In the genomic region with DNA sequence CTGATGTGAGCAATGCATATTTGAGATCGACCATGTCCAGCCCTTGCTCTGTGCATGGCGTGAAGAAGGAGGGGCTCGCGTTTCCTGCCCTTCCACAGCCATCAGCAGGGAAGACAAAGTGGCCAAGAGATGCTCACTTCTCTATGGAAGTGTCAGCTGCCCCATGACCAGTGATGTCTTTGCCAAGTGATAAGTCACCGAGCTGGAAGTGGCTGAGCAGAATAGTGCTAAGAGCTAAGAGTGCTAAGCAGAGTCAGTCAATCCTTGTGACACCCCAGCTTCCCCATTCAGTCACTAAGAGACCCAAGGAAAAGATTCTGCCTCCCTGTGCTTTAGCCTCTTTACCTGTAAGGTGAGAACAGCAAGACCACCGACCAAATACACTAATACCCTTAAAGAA, we compare ENCODE assay signal across 23 cellular contexts.
"Had no signal": no experiment of that assay in that cellular context is flagged by ENCODE, and none has a peak within 500 bp of the region (broad histone marks: within the 10 kb centered on the region; RNA-seq: fewer than 3 reads in every experiment).

No MANE protein-coding gene starts in this region.

- ATAC-seq: esophagus mucosa; foreskin keratinocyte; gastroesophageal sphincter; mucosa of descending colon; naive thymus-derived CD4-positive, alpha-beta T cell; stimulated activated naive CD8-positive, alpha-beta T cell treated with anti-CD3 and anti-CD28 coated beads, Interleukin-15, amount 100 ng/mL, for 72 hours had no signal

- H3K4me3 ChIP-seq: colonic mucosa, gastroesophageal sphincter, mucosa of descending colon, neural progenitor cell, thyroid gland had no signal

- H3K9ac ChIP-seq: neural progenitor cell, parathyroid adenoma had no signal

- H3K4me1 ChIP-seq: colonic mucosa, foreskin keratinocyte, parathyroid adenoma, thyroid gland had no signal

- H3K27ac ChIP-seq: colonic mucosa, epithelial cell of prostate, foreskin keratinocyte, gastroesophageal sphincter, neural progenitor cell, parathyroid adenoma, thyroid gland had no signal

- H3K36me3 ChIP-seq: colonic mucosa, gastroesophageal sphincter, neural progenitor cell, thyroid gland had no signal

- H3K79me2 ChIP-seq: parathyroid adenoma had no signal

- H3K27me3 ChIP-seq: colonic mucosa, gastroesophageal sphincter, neural progenitor cell, thyroid gland had no signal

- H2AFZ ChIP-seq: neural progenitor cell, parathyroid adenoma had no signal

- H3K9me3 ChIP-seq: colonic mucosa, gastroesophageal sphincter, mucosa of descending colon, thyroid gland had no signal

- DNase-seq: colonic mucosa; effector CD8-positive, alpha-beta T cell; endodermal cell; foreskin keratinocyte; hypothalamus; immature natural killer cell; islet precursor cell; kidney glomerular epithelial cell; mesenchymal stem cell; mucosa of descending colon; naive thymus-derived CD4-positive, alpha-beta T cell; small intestine; stimulated activated CD4-positive, alpha-beta T cell treated with anti-CD3 and anti-CD28 coated beads, Interleukin-1b, Interleukin-23, amount 100 ng/mL, for 48 hours; stimulated activated CD4-positive, alpha-beta T cell treated with anti-CD3 and anti-CD28 coated beads, Interleukin-4, amount 100 ng/mL, for 1 hour; stimulated activated CD8-positive, alpha-beta memory T cell treated with anti-CD3 and anti-CD28 coated beads, Interleukin-4, amount 100 ng/mL, for 48 hours; stimulated activated naive CD4-positive, alpha-beta T cell; stimulated activated naive CD8-positive, alpha-beta T cell treated with anti-CD3 and anti-CD28 coated beads, Interleukin-15, amount 100 ng/mL, for 72 hours; thyroid gland had no signal

- H3K4me2 ChIP-seq: neural progenitor cell had no signal
